ENCODE assay signal across 8 cellular contexts in the genomic region with DNA sequence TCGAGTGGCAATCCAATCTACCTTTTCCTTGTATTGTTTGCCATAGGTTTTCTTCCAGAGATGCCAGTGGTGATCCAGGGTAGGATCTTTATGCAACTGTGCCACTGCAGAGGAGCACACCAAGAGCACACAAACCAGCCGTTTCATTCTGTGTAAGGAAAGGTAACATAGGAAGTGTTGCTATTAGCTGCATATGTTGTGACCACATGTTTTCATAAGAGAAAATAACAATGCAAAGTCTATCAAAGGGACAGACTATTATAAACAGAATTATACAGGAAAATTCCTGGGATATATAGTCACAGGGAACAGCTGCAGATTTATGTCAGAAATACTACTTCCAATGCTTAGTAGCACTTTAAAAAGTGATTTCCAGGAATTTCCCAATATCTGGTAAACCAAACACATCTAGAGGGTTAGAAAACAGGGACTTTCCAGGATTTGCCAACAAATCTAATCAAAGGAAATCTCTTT. TPM values are rescaled to one million over a fixed set of nuclear protein-coding genes. Genes with fewer than 3 reads are reported as not detected.
DNase-seq lines count a peak whose midpoint lies in the region; ATAC-seq, FAIRE-seq and TF ChIP-seq lines count a peak whose summit lies in the region.

No MANE protein-coding gene starts in this region.

- peak; percentile 47 for DNase-seq in AG09309 (ENCODE audit: low read depth)
- DNase-seq in HFF-Myc (ENCODE audit: extremely low read depth, low read depth), result peak; percentile 73
- DNase-seq in astrocyte (ENCODE audit: low read depth), result peak; percentile 84
- DNase-seq in mesenchymal stem cell, result peak; percentile 96
- DNase-seq in stimulated activated naive CD4-positive, alpha-beta T cell (lab: John Stamatoyannopoulos, UW), result no peak
- no peak for DNase-seq in G401 (ENCODE audit: low spot score)
- DNase-seq in hippocampal formation (lab: John Stamatoyannopoulos, UW), result no peak

- H3K9me3 Mint-ChIP-seq in astrocyte (ENCODE audit: unreplicated experiment), result peaks cover 7% of the 10 kb centered on the region

- peaks cover 1% of the 10 kb centered on the region for H3K36me3 Mint-ChIP-seq in astrocyte (ENCODE audit: low read depth, unreplicated experiment)

- H3K4me1 ChIP-seq in astrocyte (ENCODE audit: insufficient read depth, low read length) (peaks cover 4% of the 10 kb centered on the region), mesenchymal stem cell (ENCODE audit: control insufficient read depth, insufficient read depth, low read depth, low read length) (peaks cover 2% of the 10 kb centered on the region)

- H4K20me1 ChIP-seq in astrocyte (ENCODE audit: insufficient read depth, low read length), result no peaks in the 10 kb centered on the region

- no peak overlapping the region for H3K4me3 ChIP-seq in AG09309 (ENCODE audit: control insufficient read depth, low read depth, low read length)
- no peak overlapping the region for H3K4me3 ChIP-seq in HFF-Myc (replicated peaks; ENCODE audit: low read depth, low read length)
- H3K4me3 ChIP-seq in astrocyte (ENCODE audit: insufficient read depth, low read depth, low read length), result no peak overlapping the region
- H3K4me3 ChIP-seq in mesenchymal stem cell (ENCODE audit: insufficient read depth in 1 of 2, low read depth in 1 of 2, low read length in 2 of 2), result peak overlapping the region in 1 of 2 experiments; percentile 72

- peak overlapping the region; percentile 67 for H3K4me2 ChIP-seq in astrocyte (ENCODE audit: low read length)
- H3K4me2 ChIP-seq in mesenchymal stem cell (ENCODE audit: low read length, poor library complexity, severe bottlenecking), result no peak overlapping the region

- no peaks in the 10 kb centered on the region for H3K79me2 ChIP-seq in astrocyte (ENCODE audit: insufficient read depth, low read length)

- no peak overlapping the region for H3K27ac Mint-ChIP-seq in astrocyte (ENCODE audit: unreplicated experiment)

- H3K79me1 ChIP-seq in mesenchymal stem cell (replicated peaks; ENCODE audit: low read length, poor library complexity, severe bottlenecking), result no peaks in the 10 kb centered on the region

- H4K91ac ChIP-seq in mesenchymal stem cell (ENCODE audit: low read length), result no peak overlapping the region

- no peak overlapping the region for H3K14ac ChIP-seq in mesenchymal stem cell (ENCODE audit: low read length in 2 of 2)

- H2BK120ac ChIP-seq in mesenchymal stem cell (ENCODE audit: low read depth, low read length), result no peak overlapping the region

- no peaks in the 10 kb centered on the region for H3K27me3 Mint-ChIP-seq in astrocyte (ENCODE audit: low read depth, unreplicated experiment)

- H4K8ac ChIP-seq in mesenchymal stem cell (ENCODE audit: low read length), result no peak overlapping the region

- WGBS in mesenchymal stem cell, result 44% methylated on average over 1 of the region's 2 CpGs

- no peak overlapping the region for H3K4me3 Mint-ChIP-seq in astrocyte (ENCODE audit: unreplicated experiment)

- peak overlapping the region in 1 of 2 experiments; percentile 18 for H2BK12ac ChIP-seq in mesenchymal stem cell (ENCODE audit: low read length in 2 of 2)

- H3K9me3 ChIP-seq in astrocyte (ENCODE audit: insufficient read depth, low read depth, low read length) (no peaks in the 10 kb centered on the region), mesenchymal stem cell (ENCODE audit: control insufficient read depth, low read length) (peaks cover 5% of the 10 kb centered on the region)

- H2BK15ac ChIP-seq in mesenchymal stem cell (ENCODE audit: low read depth, poor library complexity, severe bottlenecking), result no peak overlapping the region

- TF ChIP-seq CTCF in AG09309 (IDR thresholded peaks at IDR 0.05; ENCODE audit: control insufficient read depth, insufficient read depth, low read depth, low read length, missing control alignments) (no peak), HFF-Myc (IDR thresholded peaks at IDR 0.05; ENCODE audit: low read depth, low read length, missing control alignments) (no peak), astrocyte (IDR thresholded peaks at IDR 0.05; ENCODE audit: insufficient read depth, low read depth, low read length) (no peak)

- no peak overlapping the region for H2BK5ac ChIP-seq in mesenchymal stem cell (ENCODE audit: low read depth, low read length, poor library complexity, severe bottlenecking)

- H3K23ac ChIP-seq in mesenchymal stem cell (ENCODE audit: low read length in 2 of 2), result no peak overlapping the region

- no peaks in the 10 kb centered on the region for H3K36me3 ChIP-seq in astrocyte (ENCODE audit: insufficient read depth, low read length)
- H3K36me3 ChIP-seq in mesenchymal stem cell (ENCODE audit: control insufficient read depth in 1 of 2, insufficient read depth in 2 of 2, low read depth in 1 of 2, low read length in 2 of 2), result no peaks in the 10 kb centered on the region

- H3K18ac ChIP-seq in mesenchymal stem cell (ENCODE audit: low read depth in 1 of 2, low read length in 2 of 2), result no peak overlapping the region

- no peak overlapping the region for H2AFZ ChIP-seq in astrocyte (ENCODE audit: low read depth, low read length)
- H2AFZ ChIP-seq in mesenchymal stem cell (ENCODE audit: low read depth, low read length), result no peak overlapping the region

- peaks cover 3% of the 10 kb centered on the region for H3K4me1 Mint-ChIP-seq in astrocyte (ENCODE audit: low read depth, unreplicated experiment)

- H3K27me3 ChIP-seq in astrocyte (ENCODE audit: insufficient read depth, low read length) (no peaks in the 10 kb centered on the region), mesenchymal stem cell (ENCODE audit: control insufficient read depth in 1 of 2, insufficient read depth in 1 of 2, low read length in 2 of 2) (no peaks in the 10 kb centered on the region)

- no peak for FAIRE-seq in astrocyte (lab: Jason Lieb, UNC)

- ATAC-seq in HG03354 (IDR thresholded peaks at IDR 0.05; ENCODE audit: poor library complexity, severe bottlenecking, unreplicated experiment), result no peak

- H3K27ac ChIP-seq in astrocyte (ENCODE audit: low read depth, low read length), result peak overlapping the region; percentile 49
- H3K27ac ChIP-seq in mesenchymal stem cell (ENCODE audit: low read length, poor library complexity, severe bottlenecking), result peak overlapping the region; percentile 62

- H3K9ac ChIP-seq in astrocyte (ENCODE audit: low read length) (peak overlapping the region; percentile 37), mesenchymal stem cell (ENCODE audit: low read length) (peak overlapping the region; percentile 89)

- H3K4ac ChIP-seq in mesenchymal stem cell (ENCODE audit: low read depth in 1 of 2, low read length in 2 of 2), result peak overlapping the region in 1 of 2 experiments; percentile 41

- H2AK5ac ChIP-seq in mesenchymal stem cell (ENCODE audit: low read length, severe bottlenecking), result peak overlapping the region; percentile 59

- in situ Hi-C loops in G401 (cut with HindIII; ENCODE audit: low sequenced_read_pairs), result no loop called here

RNA-seq across cellular contexts. Expression of a gene that starts 0.9 kb away (rescaled TPM):
- 0.31 and 0.61 TPM in 2 replicates for total RNA-seq in astrocyte
- 1.3 TPM for polyA plus RNA-seq in mesenchymal stem cell (2013, experiment 1 of 2)
- 1.1 TPM for polyA plus RNA-seq in mesenchymal stem cell (2013, experiment 2 of 2)
- not detected in 2 replicates for total RNA-seq in G401 (2014; rRNA removed; shearing (Covaris generic))

RNA-seq across cellular contexts. Expression of a gene that starts 43.4 kb away (rescaled TPM):
- total RNA-seq in astrocyte, result 3.9 and 4.0 TPM in 2 replicates
- 2.6 TPM for polyA plus RNA-seq in mesenchymal stem cell (2013, experiment 1 of 2)
- polyA plus RNA-seq in mesenchymal stem cell (2013, experiment 2 of 2), result 2.2 TPM
- total RNA-seq in G401 (2014; rRNA removed; shearing (Covaris generic)), result 0.55 and 8.6 TPM in 2 replicates

RNA-seq across cellular contexts. Expression of a gene that starts 44.0 kb away (rescaled TPM):
- total RNA-seq in astrocyte, result not detected in 2 replicates
- polyA plus RNA-seq in mesenchymal stem cell (2013, experiment 1 of 2), result not detected
- polyA plus RNA-seq in mesenchymal stem cell (2013, experiment 2 of 2), result not detected
- not detected in 2 replicates for total RNA-seq in G401 (2014; rRNA removed; shearing (Covaris generic))

Comparison
In these comparisons a context has a peak if more than half of its experiments do, and no peak if none do; other contexts are left out.
1. DNase-seq: peak in AG09309 (single experiment), HFF-Myc (single experiment), astrocyte (single experiment) and mesenchymal stem cell (single experiment); none in stimulated activated naive CD4-positive, alpha-beta T cell (0 of 6), G401 (single experiment) and hippocampal formation (0 of 2).